Comparison of ENCODE assay signal across 8 cellular contexts in genomic region chr11:74138572-74138971, GRCh38. TPM values are rescaled to one million over a fixed set of nuclear protein-coding genes. Genes with fewer than 3 reads are reported as not detected.
A peak's percentile ranks its signal among the peaks of the same experiment; 100 is the strongest.
DNase-seq lines count a peak whose midpoint lies in the region; ATAC-seq, FAIRE-seq and TF ChIP-seq lines count a peak whose summit lies in the region.

No MANE protein-coding gene starts in this region.

- no peak overlapping the region for H3K4ac ChIP-seq in mesenchymal stem cell (ENCODE audit: low read depth in 1 of 2, low read length in 2 of 2)

- H3K36me3 ChIP-seq in mesenchymal stem cell (ENCODE audit: control insufficient read depth in 1 of 2, insufficient read depth in 2 of 2, low read depth in 1 of 2, low read length in 2 of 2) = peaks cover 0 to 20% of the 10 kb centered on the region in 2 experiments

- no peak overlapping the region for H2AFZ ChIP-seq in mesenchymal stem cell (ENCODE audit: low read depth, low read length)

- no peak for TF ChIP-seq POLR2A in GM12892 (IDR thresholded peaks at IDR 0.05; ENCODE audit: low read depth, low read length)

- H3K4me2 ChIP-seq in mesenchymal stem cell (ENCODE audit: low read length, poor library complexity, severe bottlenecking) = no peak overlapping the region

- WGBS in mesenchymal stem cell = 0% methylated on average over 1 of the region's 2 CpGs

- peak overlapping the region; percentile 42 for H3K9ac ChIP-seq in mesenchymal stem cell (ENCODE audit: low read length)

- H3K4me3 ChIP-seq in mesenchymal stem cell (ENCODE audit: insufficient read depth in 1 of 2, low read depth in 1 of 2, low read length in 2 of 2) = peak overlapping the region in 1 of 2 experiments; percentile 9

- no peak overlapping the region for H3K18ac ChIP-seq in mesenchymal stem cell (ENCODE audit: low read depth in 1 of 2, low read length in 2 of 2)

- peak; percentile 95 for DNase-seq in ACHN
- peak; percentile 93 for DNase-seq in LoVo (ENCODE audit: low spot score)
- peak; percentile 90 for DNase-seq in dermis blood vessel endothelial cell
- peak; percentile 89 for DNase-seq in mesenchymal stem cell
- no peak for DNase-seq in GM12892 (ENCODE audit: insufficient read length)
- DNase-seq in GM19240 (ENCODE audit: insufficient read length, low spot score) = no peak

- H2AK5ac ChIP-seq in mesenchymal stem cell (ENCODE audit: low read length, severe bottlenecking) = no peak overlapping the region

- H2BK12ac ChIP-seq in mesenchymal stem cell (ENCODE audit: low read length in 2 of 2) = no peak overlapping the region

- no peak overlapping the region for H2BK15ac ChIP-seq in mesenchymal stem cell (ENCODE audit: low read depth, poor library complexity, severe bottlenecking)

- H3K14ac ChIP-seq in mesenchymal stem cell (ENCODE audit: low read length in 2 of 2) = no peak overlapping the region

- no peak overlapping the region for H2BK120ac ChIP-seq in mesenchymal stem cell (ENCODE audit: low read depth, low read length)

- H4K8ac ChIP-seq in mesenchymal stem cell (ENCODE audit: low read length) = no peak overlapping the region

- no peak for FAIRE-seq in GM12892 (lab: Jason Lieb, UNC)

- H3K27ac ChIP-seq in mesenchymal stem cell (ENCODE audit: low read length, poor library complexity, severe bottlenecking) = peak overlapping the region; percentile 100

- no peak overlapping the region for H3K23ac ChIP-seq in mesenchymal stem cell (ENCODE audit: low read length in 2 of 2)

- in situ Hi-C loops in ACHN (cut with HindIII; ENCODE audit: low pct_ligation_motif_present, low pct_unique_long_range_greater_than_20kb, low sequenced_read_pairs) = no loop called here

- peak overlapping the region; percentile 99 for H2BK5ac ChIP-seq in mesenchymal stem cell (ENCODE audit: low read depth, low read length, poor library complexity, severe bottlenecking)

- H4K91ac ChIP-seq in mesenchymal stem cell (ENCODE audit: low read length) = no peak overlapping the region

- no peaks in the 10 kb centered on the region for H3K9me3 ChIP-seq in mesenchymal stem cell (ENCODE audit: control insufficient read depth, low read length)

- peaks cover 6% of the 10 kb centered on the region for H3K79me1 ChIP-seq in mesenchymal stem cell (replicated peaks; ENCODE audit: low read length, poor library complexity, severe bottlenecking)

- ATAC-seq in HG03135 (IDR thresholded peaks at IDR 0.05; ENCODE audit: unreplicated experiment) (no peak), HG03039 (IDR thresholded peaks at IDR 0.05; ENCODE audit: unreplicated experiment) (no peak)

- H3K27me3 ChIP-seq in mesenchymal stem cell (ENCODE audit: control insufficient read depth in 1 of 2, insufficient read depth in 1 of 2, low read length in 2 of 2) = no peaks in the 10 kb centered on the region

- H3K4me1 ChIP-seq in mesenchymal stem cell (ENCODE audit: control insufficient read depth, insufficient read depth, low read depth, low read length) = peaks cover 3% of the 10 kb centered on the region

RNA-seq across cellular contexts. Expression of gene C2CD3, which starts 32.2 kb away (rescaled TPM):
- total RNA-seq in dermis blood vessel endothelial cell = 13.4 and 14.4 TPM in 2 replicates
- polyA plus RNA-seq in mesenchymal stem cell (2013, experiment 1 of 2) = 6.8 TPM
- polyA plus RNA-seq in mesenchymal stem cell (2013, experiment 2 of 2) = 6.0 TPM
- 7.9 TPM for polyA plus RNA-seq in GM12892 (2012; ENCODE audit: missing spikeins)

RNA-seq across cellular contexts. Expression of gene PPME1, which starts 32.5 kb away (rescaled TPM):
- 15.1 and 29.5 TPM in 2 replicates for total RNA-seq in dermis blood vessel endothelial cell
- 47.7 TPM for polyA plus RNA-seq in mesenchymal stem cell (2013, experiment 1 of 2)
- polyA plus RNA-seq in mesenchymal stem cell (2013, experiment 2 of 2) = 47.1 TPM
- polyA plus RNA-seq in GM12892 (2012; ENCODE audit: missing spikeins) = 41.7 TPM

Comparison
In these comparisons a context has a peak if more than half of its experiments do, and no peak if none do; other contexts are left out.
1. DNase-seq: peak in ACHN (single experiment), LoVo (single experiment), dermis blood vessel endothelial cell (single experiment) and mesenchymal stem cell (single experiment); none in GM12892 (single experiment) and GM19240 (single experiment).